ENCODE assay signal across 1 cellular context in genomic region chr2:70141754-70142589, GRCh38.
TF ChIP-seq lines count a peak whose summit lies in the region.

No MANE protein-coding gene starts in this region.

TF ChIP-seq in GM12878, 131 proteins besides CTCF, POLR2A, EP300 and RAD21 (continued from another document and continues in another):
- TF ChIP-seq PBX3 (IDR thresholded peaks at IDR 0.05; ENCODE audit: insufficient replicate concordance, low read depth, low read length) (no peak), TCF3 (IDR thresholded peaks at IDR 0.05; ENCODE audit: borderline replicate concordance, insufficient read depth, low read depth, low read length) (peak; percentile 67; the same call in 1 of the 2 replicates), YY1 (IDR thresholded peaks at IDR 0.05; ENCODE audit: low read depth, low read length) (no peak), CBX5 (IDR thresholded peaks at IDR 0.05; ENCODE audit: low read depth) (no peak), MEF2B (IDR thresholded peaks at IDR 0.05; ENCODE audit: partially characterized antibody, poor library complexity, severe bottlenecking) (no peak), FOXM1 (IDR thresholded peaks at IDR 0.05; ENCODE audit: low read depth, low read length) (no peak), ATF7 (IDR thresholded peaks at IDR 0.05; ENCODE audit: low read depth) (no peak), WRNIP1 (IDR thresholded peaks at IDR 0.05; ENCODE audit: borderline replicate concordance, low read depth, low read length) (no peak), FOS (IDR thresholded peaks at IDR 0.05; ENCODE audit: borderline replicate concordance, extremely low read depth, insufficient read length) (no peak), STAT3 (IDR thresholded peaks at IDR 0.05; ENCODE audit: low read depth, low read length) (no peak), EZH2 (IDR thresholded peaks at IDR 0.05; ENCODE audit: borderline replicate concordance, control insufficient read depth, low read depth, low read length) (no peak), SIN3A (IDR thresholded peaks at IDR 0.05; ENCODE audit: low read depth, low read length) (no peak), ZNF274 (IDR thresholded peaks at IDR 0.05; ENCODE audit: insufficient read depth, insufficient read length) (no peak), SMARCA5 (IDR thresholded peaks at IDR 0.05) (0 out of 2 replicates have a peak, but pooled peaks have one; percentile 6), IKZF2 (IDR thresholded peaks at IDR 0.05) (no peak), SP1 (IDR thresholded peaks at IDR 0.05; ENCODE audit: low read depth, low read length) (no peak), POLR2AphosphoS2 (IDR thresholded peaks at IDR 0.05; ENCODE audit: low read depth, low read length) (0 out of 2 replicates have a peak, but pooled peaks have one; percentile 21), HDAC6 (IDR thresholded peaks at IDR 0.05; ENCODE audit: unreplicated experiment) (peak; percentile 22), MEF2A (IDR thresholded peaks at IDR 0.05; ENCODE audit: insufficient read depth, low read depth, low read length) (no peak), SKIL (IDR thresholded peaks at IDR 0.05; ENCODE audit: low read depth, poor library complexity, severe bottlenecking) (no peak), CEBPB (IDR thresholded peaks at IDR 0.05; ENCODE audit: borderline replicate concordance in 1 of 2, low read depth in 2 of 2, low read length in 2 of 2) (no peak), HDGF (IDR thresholded peaks at IDR 0.05) (no peak), NFXL1 (IDR thresholded peaks at IDR 0.05; ENCODE audit: borderline replicate concordance) (no peak), BCL11A (IDR thresholded peaks at IDR 0.05; ENCODE audit: low read depth, low read length) (no peak), HSF1 (IDR thresholded peaks at IDR 0.05; ENCODE audit: low read depth, low read length) (no peak), CHD1 (IDR thresholded peaks at IDR 0.05; ENCODE audit: low read depth, low read length) (no peak), KAT2A (conservative IDR thresholded peaks at IDR 0.05; ENCODE audit: control insufficient read depth, low read depth, low read length) (no peak), BCL3 (IDR thresholded peaks at IDR 0.05; ENCODE audit: borderline replicate concordance, insufficient read depth, low read depth, low read length, poor library complexity, severe bottlenecking) (no peak), POU2F2 (IDR thresholded peaks at IDR 0.05; ENCODE audit: borderline replicate concordance, low read depth, low read length) (peak; percentile 14; the same call in 1 of the 3 replicates), BMI1 (IDR thresholded peaks at IDR 0.05; ENCODE audit: borderline replicate concordance) (no peak), ATF2 (IDR thresholded peaks at IDR 0.05; ENCODE audit: low read length) (no peak), BHLHE40 (IDR thresholded peaks at IDR 0.05; ENCODE audit: borderline replicate concordance in 1 of 2, low read depth in 2 of 2, low read length in 1 of 2) (peak in 1 of 2 experiments; percentile 2; a peak in 2 of 4 replicates), IRF3 (IDR thresholded peaks at IDR 0.05) (no peak), RFX5 (IDR thresholded peaks at IDR 0.05; ENCODE audit: low read depth, low read length) (no peak), IRF4 (IDR thresholded peaks at IDR 0.05; ENCODE audit: low read depth, low read length) (no peak), TARDBP (IDR thresholded peaks at IDR 0.05; ENCODE audit: borderline replicate concordance) (no peak), BRCA1 (IDR thresholded peaks at IDR 0.05; ENCODE audit: low read depth, low read length) (no peak), E2F8 (IDR thresholded peaks at IDR 0.05; ENCODE audit: low read depth, partially characterized antibody) (no peak), CBFB (IDR thresholded peaks at IDR 0.05; ENCODE audit: low read depth) (0 out of 2 replicates have a peak, but pooled peaks have one; percentile 4), JUNB (IDR thresholded peaks at IDR 0.05) (no peak), SUPT20H (IDR thresholded peaks at IDR 0.05; ENCODE audit: borderline replicate concordance, control insufficient read depth, low read depth, low read length) (no peak), YBX1 (IDR thresholded peaks at IDR 0.05) (no peak), MAX (IDR thresholded peaks at IDR 0.05; ENCODE audit: low read depth, low read length) (no peak; the same call in 1 of the 2 replicates), ZSCAN29 (IDR thresholded peaks at IDR 0.05) (no peak), GABPA (IDR thresholded peaks at IDR 0.05; ENCODE audit: low read depth) (no peak), PAX8 (IDR thresholded peaks at IDR 0.05) (no peak), BACH1 (IDR thresholded peaks at IDR 0.05; ENCODE audit: borderline replicate concordance) (peak; percentile 94), SIX5 (IDR thresholded peaks at IDR 0.05; ENCODE audit: low read depth, low read length, severe bottlenecking) (no peak), NFYA (IDR thresholded peaks at IDR 0.05; ENCODE audit: borderline replicate concordance, low read depth, low read length) (no peak)
- TF ChIP-seq, protein P1, sequence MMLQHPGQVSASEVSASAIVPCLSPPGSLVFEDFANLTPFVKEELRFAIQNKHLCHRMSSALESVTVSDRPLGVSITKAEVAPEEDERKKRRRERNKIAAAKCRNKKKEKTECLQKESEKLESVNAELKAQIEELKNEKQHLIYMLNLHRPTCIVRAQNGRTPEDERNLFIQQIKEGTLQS (IDR thresholded peaks at IDR 0.05; ENCODE audit: borderline replicate concordance, extremely low read depth, low read depth, low read length): no peak
- TF ChIP-seq, protein P2, sequence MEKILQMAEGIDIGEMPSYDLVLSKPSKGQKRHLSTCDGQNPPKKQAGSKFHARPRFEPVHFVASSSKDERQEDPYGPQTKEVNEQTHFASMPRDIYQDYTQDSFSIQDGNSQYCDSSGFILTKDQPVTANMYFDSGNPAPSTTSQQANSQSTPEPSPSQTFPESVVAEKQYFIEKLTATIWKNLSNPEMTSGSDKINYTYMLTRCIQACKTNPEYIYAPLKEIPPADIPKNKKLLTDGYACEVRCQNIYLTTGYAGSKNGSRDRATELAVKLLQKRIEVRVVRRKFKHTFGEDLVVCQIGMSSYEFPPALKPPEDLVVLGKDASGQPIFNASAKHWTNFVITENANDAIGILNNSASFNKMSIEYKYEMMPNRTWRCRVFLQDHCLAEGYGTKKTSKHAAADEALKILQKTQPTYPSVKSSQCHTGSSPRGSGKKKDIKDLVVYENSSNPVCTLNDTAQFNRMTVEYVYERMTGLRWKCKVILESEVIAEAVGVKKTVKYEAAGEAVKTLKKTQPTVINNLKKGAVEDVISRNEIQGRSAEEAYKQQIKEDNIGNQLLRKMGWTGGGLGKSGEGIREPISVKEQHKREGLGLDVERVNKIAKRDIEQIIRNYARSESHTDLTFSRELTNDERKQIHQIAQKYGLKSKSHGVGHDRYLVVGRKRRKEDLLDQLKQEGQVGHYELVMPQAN (conservative IDR thresholded peaks at IDR 0.05): peak; percentile 18; the same call in 1 of the 2 replicates
- TF ChIP-seq, protein P3, sequence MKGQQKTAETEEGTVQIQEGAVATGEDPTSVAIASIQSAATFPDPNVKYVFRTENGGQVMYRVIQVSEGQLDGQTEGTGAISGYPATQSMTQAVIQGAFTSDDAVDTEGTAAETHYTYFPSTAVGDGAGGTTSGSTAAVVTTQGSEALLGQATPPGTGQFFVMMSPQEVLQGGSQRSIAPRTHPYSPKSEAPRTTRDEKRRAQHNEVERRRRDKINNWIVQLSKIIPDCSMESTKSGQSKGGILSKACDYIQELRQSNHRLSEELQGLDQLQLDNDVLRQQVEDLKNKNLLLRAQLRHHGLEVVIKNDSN (IDR thresholded peaks at IDR 0.05; ENCODE audit: borderline replicate concordance, extremely low read length, insufficient read depth, low read depth, low read length): peak; percentile 68
- TF ChIP-seq, protein P4, sequence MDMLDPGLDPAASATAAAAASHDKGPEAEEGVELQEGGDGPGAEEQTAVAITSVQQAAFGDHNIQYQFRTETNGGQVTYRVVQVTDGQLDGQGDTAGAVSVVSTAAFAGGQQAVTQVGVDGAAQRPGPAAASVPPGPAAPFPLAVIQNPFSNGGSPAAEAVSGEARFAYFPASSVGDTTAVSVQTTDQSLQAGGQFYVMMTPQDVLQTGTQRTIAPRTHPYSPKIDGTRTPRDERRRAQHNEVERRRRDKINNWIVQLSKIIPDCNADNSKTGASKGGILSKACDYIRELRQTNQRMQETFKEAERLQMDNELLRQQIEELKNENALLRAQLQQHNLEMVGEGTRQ (IDR thresholded peaks at IDR 0.05; ENCODE audit: borderline replicate concordance, low read depth, low read length): peak; percentile 19
